26 cellular contexts compared by ENCODE assay signal in genomic region chr14:81551471-81551870, GRCh38. TPM values are rescaled to one million over a fixed set of nuclear protein-coding genes. Genes with fewer than 3 reads are reported as not detected.
DNase-seq lines count a peak whose midpoint lies in the region; FAIRE-seq and TF ChIP-seq lines count a peak whose summit lies in the region.
"Had no signal": no experiment of that assay in that cellular context is flagged by ENCODE, and none has a peak within 500 bp of the region (broad histone marks: within the 10 kb centered on the region; RNA-seq: fewer than 3 reads in every experiment).

No MANE protein-coding gene starts in this region.

- no peaks in the 10 kb centered on the region for H3K9me1 ChIP-seq in keratinocyte (ENCODE audit: control insufficient read depth, extremely low read depth, insufficient read depth, low read length)

- H3K9ac ChIP-seq in mammary epithelial cell (ENCODE audit: insufficient read depth, low read length) (no peak overlapping the region), keratinocyte (ENCODE audit: control insufficient read depth, extremely low read depth, insufficient read depth, low read length) (no peak overlapping the region)
- H3K9ac ChIP-seq: BLaER1 treated with 17β-estradiol and CSF1 and Interleukin-3, amounts not matched to agents 10 nM and 100 nM; GM23248 had no signal

- no peak overlapping the region for H2AFZ ChIP-seq in mammary epithelial cell (ENCODE audit: low read depth, low read length)
- no peak overlapping the region for H2AFZ ChIP-seq in keratinocyte (ENCODE audit: control insufficient read depth, low read length)
- H2AFZ ChIP-seq: GM23248 had no signal

- H4K20me1 ChIP-seq in mammary epithelial cell (ENCODE audit: insufficient read depth, low read length) (no peaks in the 10 kb centered on the region), keratinocyte (ENCODE audit: control insufficient read depth, extremely low read depth, insufficient read depth, low read length) (no peaks in the 10 kb centered on the region)
- H4K20me1 ChIP-seq: BLaER1 treated with 17β-estradiol and CSF1 and Interleukin-3, amounts not matched to agents 10 nM and 100 nM had no signal

- no TSS peak for BruUV-seq in mammary epithelial cell (replicated peaks; lab: Mats Ljungman, UMichigan)

- intact Hi-C loops in mammary epithelial cell (cut with micrococcal nuclease) = no loop called here

- CTCF ChIA-PET in mammary epithelial cell (lab: Charles Lee; ENCODE audit: low non-redundant PET) = no interaction called here

- H3K4me2 ChIP-seq in mammary epithelial cell (ENCODE audit: insufficient read depth, low read depth, low read length) = no peak overlapping the region
- H3K4me2 ChIP-seq in keratinocyte (ENCODE audit: control insufficient read depth, extremely low read depth, insufficient read depth, low read depth, low read length) = peak overlapping the region; percentile 34
- H3K4me2 ChIP-seq: A549; BLaER1 treated with 17β-estradiol and CSF1 and Interleukin-3, amounts not matched to agents 10 nM and 100 nM had no signal

- H3K27ac ChIP-seq in mammary epithelial cell (ENCODE audit: insufficient read depth, low read depth, low read length) (no peak overlapping the region), keratinocyte (ENCODE audit: control insufficient read depth, insufficient read depth, low read length) (no peak overlapping the region), substantia nigra (ENCODE audit: low read depth, low read length, poor library complexity, severe bottlenecking) (no peak overlapping the region)
- H3K27ac ChIP-seq: 22Rv1; A549; BLaER1 treated with 17β-estradiol and CSF1 and Interleukin-3, amounts not matched to agents 10 nM and 100 nM; GM23248 had no signal

- no peak for TF ChIP-seq CTCF in mammary epithelial cell (conservative IDR thresholded peaks at IDR 0.05 in 1 of 2, IDR thresholded peaks at IDR 0.05 in 1 of 2; ENCODE audit: extremely low read depth in 1 of 2, insufficient read depth in 1 of 2, low read depth in 1 of 2, low read length in 2 of 2)
- TF ChIP-seq CTCF in epithelial cell of esophagus (IDR thresholded peaks at IDR 0.05; ENCODE audit: insufficient read depth, low read depth, low read length, missing control alignments) = no peak
- no peak for TF ChIP-seq CTCF in keratinocyte (optimal IDR thresholded peaks at IDR 0.05 in 1 of 3, IDR thresholded peaks at IDR 0.05 in 1 of 3, conservative IDR thresholded peaks at IDR 0.05 in 1 of 3; ENCODE audit: extremely low read depth in 1 of 3, insufficient read depth in 2 of 3, low read length in 3 of 3)

- no peaks in the 10 kb centered on the region for H3K36me3 ChIP-seq in mammary epithelial cell (ENCODE audit: insufficient read depth, low read length)
- H3K36me3 ChIP-seq in keratinocyte (ENCODE audit: control insufficient read depth in 2 of 2, extremely low read depth in 1 of 2, insufficient read depth in 2 of 2, low read length in 2 of 2) = no peaks in the 10 kb centered on the region
- H3K36me3 ChIP-seq: BE2C; BLaER1 treated with 17β-estradiol and CSF1 and Interleukin-3, amounts not matched to agents 10 nM and 100 nM had no signal

- H3K9me3 ChIP-seq in mammary epithelial cell (replicated peaks; ENCODE audit: insufficient read depth, low read length) (no peaks in the 10 kb centered on the region), keratinocyte (ENCODE audit: control insufficient read depth, low read depth, low read length) (no peaks in the 10 kb centered on the region)
- H3K9me3 ChIP-seq: A549; BE2C; BLaER1 treated with 17β-estradiol and CSF1 and Interleukin-3, amounts not matched to agents 10 nM and 100 nM had no signal

- H3K27me3 ChIP-seq in mammary epithelial cell (ENCODE audit: insufficient read depth, low read length) (no peaks in the 10 kb centered on the region), keratinocyte (ENCODE audit: control insufficient read depth, extremely low read depth, insufficient read depth, low read length) (no peaks in the 10 kb centered on the region)
- H3K27me3 ChIP-seq: BE2C; BLaER1 treated with 17β-estradiol and CSF1 and Interleukin-3, amounts not matched to agents 10 nM and 100 nM had no signal

- no peak overlapping the region for H3K4me3 ChIP-seq in mammary epithelial cell (replicated peaks in 1 of 3; ENCODE audit: insufficient read depth in 1 of 3, low read depth in 2 of 3, low read length in 3 of 3)
- H3K4me3 ChIP-seq in epithelial cell of esophagus (ENCODE audit: low read length) = no peak overlapping the region
- H3K4me3 ChIP-seq in keratinocyte (ENCODE audit: control insufficient read depth in 2 of 3, extremely low read depth in 1 of 3, insufficient read depth in 2 of 3, low read depth in 1 of 3, low read length in 3 of 3) = no peak overlapping the region
- H3K4me3 ChIP-seq: A549; BLaER1 treated with 17β-estradiol and CSF1 and Interleukin-3, amounts not matched to agents 10 nM and 100 nM; GM12878; GM23248 had no signal

- no peaks in the 10 kb centered on the region for H3K4me1 ChIP-seq in mammary epithelial cell (ENCODE audit: insufficient read depth, low read length)
- peaks cover 6% of the 10 kb centered on the region for H3K4me1 ChIP-seq in keratinocyte (ENCODE audit: control insufficient read depth, extremely low read depth, insufficient read depth, low read length)
- H3K4me1 ChIP-seq: A549; BE2C; BLaER1 treated with 17β-estradiol and CSF1 and Interleukin-3, amounts not matched to agents 10 nM and 100 nM had no signal

- WGBS in mammary epithelial cell (ENCODE audit: low coverage, missing lambda C conversion rate) = 33% methylated on average over 3 of the region's 3 CpGs

- dilution Hi-C loops in mammary epithelial cell (cut with HindIII; ENCODE audit: low sequenced_read_pairs) (no loop called here), keratinocyte (cut with MboI; ENCODE audit: extremely low pct_ligation_motif_present, low sequenced_read_pairs) (no loop called here)

- in situ Hi-C loops in mammary epithelial cell (cut with MboI; ENCODE audit: low sequenced_read_pairs in 2 of 2) = no loop called here

- H3K79me2 ChIP-seq in mammary epithelial cell (ENCODE audit: insufficient read depth, low read length) (no peaks in the 10 kb centered on the region), keratinocyte (ENCODE audit: control insufficient read depth, insufficient read depth, low read length) (no peaks in the 10 kb centered on the region)

- DNase-seq in DMS79 treated with DMSO at 0.1 percent for 48 hours (lab: John Stamatoyannopoulos, UW) (peak; percentile 35), DMS79 (lab: John Stamatoyannopoulos, UW) (no peak), mammary epithelial cell (peak; percentile 46), epithelial cell of esophagus (ENCODE audit: low read depth) (peak; percentile 74), keratinocyte (ENCODE audit: low read depth, low spot score) (no peak), NCI-H526 (lab: John Stamatoyannopoulos, UW) (no peak), NCI-H2196 treated with DMSO at 0.1 percent for 48 hours (lab: John Stamatoyannopoulos, UW; ENCODE audit: unreplicated experiment) (no peak), substantia nigra (lab: John Stamatoyannopoulos, UW) (no peak)
- DNase-seq: ACHN; AML-193; BE2C; Calu3; CD4-positive, alpha-beta T cell; CD8-positive, alpha-beta memory T cell; DMS53; EL; GDM1; GM23248; H7; HCEC 1CT had no signal

- no peak for FAIRE-seq in keratinocyte (lab: Jason Lieb, UNC)
- FAIRE-seq: A549, GM12878, GM19239, H1 had no signal

RNA-seq across cellular contexts. Expression of gene SEL1L, which starts 17.8 kb away (rescaled TPM):
- 10 to 100 TPM; 64.3 to 85.9 TPM for total RNA-seq in mammary epithelial cell
- polyA plus RNA-seq in mammary epithelial cell = 8.3 TPM
- 36.8 TPM for polyA minus RNA-seq in mammary epithelial cell
- 12.6 to 19.7 TPM (median 17.7 TPM) in 3 replicates for polyA plus RNA-seq in keratinocyte
- polyA plus RNA-seq in keratinocyte (2011; ENCODE audit: low read depth) = 52.0 TPM
- 3.0 and 6.9 TPM in 2 replicates for polyA plus RNA-seq in keratinocyte (2011; cell fraction: cytosol; rRNA removed)
- polyA plus RNA-seq in keratinocyte (2011; cell fraction: nucleus; rRNA removed) = 34.0 and 40.3 TPM in 2 replicates
- polyA plus RNA-seq in keratinocyte (2012; ENCODE audit: low replicate concordance) = 25.8 and 31.1 TPM in 2 replicates
- polyA minus RNA-seq in keratinocyte = 10.5 to 46.8 TPM (median 26.3 TPM) in 3 replicates
- 10.9 TPM for polyA minus RNA-seq in keratinocyte (2011; cell fraction: cytosol; rRNA and poly(A)+ RNA removed)
- polyA minus RNA-seq in keratinocyte (2011; cell fraction: nucleus; rRNA and poly(A)+ RNA removed) = 40.1 and 81.8 TPM in 2 replicates

Comparison
In these comparisons a context has a peak if more than half of its experiments do, and no peak if none do; other contexts are left out.
1. DNase-seq: peak in DMS79 treated with DMSO at 0.1 percent for 48 hours (single experiment), mammary epithelial cell (single experiment) and epithelial cell of esophagus (single experiment); none in DMS79 (single experiment), keratinocyte (single experiment), NCI-H526 (0 of 2), NCI-H2196 treated with DMSO at 0.1 percent for 48 hours (single experiment) and substantia nigra (0 of 49).